9 cellular contexts compared by ENCODE assay signal in the genomic region with DNA sequence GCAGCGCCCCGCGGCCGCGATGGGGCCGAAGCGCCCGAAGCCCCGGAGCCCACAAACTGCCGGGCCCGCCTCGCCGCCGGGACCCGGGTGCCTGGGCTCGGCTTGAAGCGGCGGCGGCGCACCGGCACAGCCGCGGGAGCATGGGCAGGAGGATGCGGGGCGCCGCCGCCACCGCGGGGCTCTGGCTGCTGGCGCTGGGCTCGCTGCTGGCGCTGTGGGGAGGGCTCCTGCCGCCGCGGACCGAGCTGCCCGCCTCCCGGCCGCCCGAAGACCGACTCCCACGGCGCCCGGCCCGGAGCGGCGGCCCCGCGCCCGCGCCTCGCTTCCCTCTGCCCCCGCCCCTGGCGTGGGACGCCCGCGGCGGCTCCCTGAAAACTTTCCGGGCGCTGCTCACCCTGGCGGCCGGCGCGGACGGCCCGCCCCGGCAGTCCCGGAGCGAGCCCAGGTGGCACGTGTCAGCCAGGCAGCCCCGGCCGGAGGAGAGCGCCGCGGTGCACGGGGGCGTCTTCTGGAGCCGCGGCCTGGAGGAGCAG. TPM values are rescaled to one million over a fixed set of nuclear protein-coding genes. Genes with fewer than 3 reads are reported as not detected.
DNase-seq lines count a peak whose midpoint lies in the region; ATAC-seq lines count a peak whose summit lies in the region.
"Had no signal": no experiment of that assay in that cellular context is flagged by ENCODE, and none has a peak within 500 bp of the region (broad histone marks: within the 10 kb centered on the region; RNA-seq: fewer than 3 reads in every experiment).

No MANE protein-coding gene starts in this region.

- no peaks in the 10 kb centered on the region for H3K36me3 ChIP-seq in iPS DF 6.9 (ENCODE audit: control insufficient read depth, insufficient read depth, low read length)

- no peak overlapping the region for H3K27ac Mint-ChIP-seq in activated naive CD8-positive, alpha-beta T cell treated with anti-CD3 and anti-CD28 coated beads, Interleukin-2, amount 10 ng/mL, durations not matched to agents 7 days and 5 days
- H3K27ac Mint-ChIP-seq: T-helper 1 cell treated with Interleukin-12 subunit alpha and Interleukin-12 subunit beta and Interleukin-4 antibody, amounts not matched to agents 30 μg/mL and 1 μg/mL, for 36 hours had no signal

- no peaks in the 10 kb centered on the region for H3K9me3 ChIP-seq in iPS DF 6.9 (ENCODE audit: control insufficient read depth, insufficient read depth, low read length)

- POLR2A ChIA-PET in activated naive CD8-positive, alpha-beta T cell treated with anti-CD3 and anti-CD28 coated beads, Interleukin-2, amount 10 ng/mL, durations not matched to agents 7 days and 5 days (lab: Charles Lee), result no interaction called here

- no peak overlapping the region for H3K27ac ChIP-seq in iPS DF 6.9 (ENCODE audit: low read length)

- peaks cover 52% of the 10 kb centered on the region for H3K27me3 Mint-ChIP-seq in activated naive CD8-positive, alpha-beta T cell treated with anti-CD3 and anti-CD28 coated beads, Interleukin-2, amount 10 ng/mL, durations not matched to agents 7 days and 5 days

- H3K36me3 Mint-ChIP-seq in activated naive CD8-positive, alpha-beta T cell treated with anti-CD3 and anti-CD28 coated beads, Interleukin-2, amount 10 ng/mL, durations not matched to agents 7 days and 5 days, result no peaks in the 10 kb centered on the region

- no peak overlapping the region for H3K4me3 Mint-ChIP-seq in activated naive CD8-positive, alpha-beta T cell treated with anti-CD3 and anti-CD28 coated beads, Interleukin-2, amount 10 ng/mL, durations not matched to agents 7 days and 5 days

- H3K4me3 ChIP-seq in iPS DF 6.9 (ENCODE audit: low read length), result peak overlapping the region; percentile 51; the same call in 1 of the 2 replicates

- ATAC-seq in GM19372 (IDR thresholded peaks at IDR 0.05; ENCODE audit: low read depth, unreplicated experiment), result peak; percentile 38
- peak; percentile 35 for ATAC-seq in HG03442 (IDR thresholded peaks at IDR 0.05; ENCODE audit: unreplicated experiment)
- peak; percentile 37 for ATAC-seq in activated naive CD8-positive, alpha-beta T cell treated with anti-CD3 and anti-CD28 coated beads, Interleukin-2, amount 10 ng/mL, durations not matched to agents 7 days and 5 days (ENCODE audit: low read depth)

- no CpG with 5 or more reads among the region's 79 CpGs for WGBS in iPS DF 6.9 (ENCODE audit: insufficient coverage, insufficient read length)

- peak; percentile 73 for DNase-seq in D341Med (ENCODE audit: low spot score)
- peak; percentile 55 for DNase-seq in activated naive CD8-positive, alpha-beta T cell treated with anti-CD3 and anti-CD28 coated beads, Interleukin-2, amount 10 ng/mL, durations not matched to agents 7 days and 5 days
- DNase-seq in iPS DF 6.9 (ENCODE audit: low read depth, low spot score), result no peak
- peak; percentile 39 for DNase-seq in stimulated activated CD8-positive, alpha-beta memory T cell treated with anti-CD3 and anti-CD28 coated beads, Interleukin-4, amount 100 ng/mL, for 48 hours
- DNase-seq in T1000 (lab: John Stamatoyannopoulos, UW), result no peak
- no peak for DNase-seq in activated naive CD4-positive, alpha-beta T cell treated with anti-CD3 and anti-CD28 coated beads, Interleukin-2, amount 50 U/mL, for 16 hours

- H3K9me3 Mint-ChIP-seq in activated naive CD8-positive, alpha-beta T cell treated with anti-CD3 and anti-CD28 coated beads, Interleukin-2, amount 10 ng/mL, durations not matched to agents 7 days and 5 days, result no peaks in the 10 kb centered on the region
- H3K9me3 Mint-ChIP-seq: T-helper 1 cell treated with Interleukin-12 subunit alpha and Interleukin-12 subunit beta and Interleukin-4 antibody, amounts not matched to agents 30 μg/mL and 1 μg/mL, for 36 hours had no signal

- peaks cover 4% of the 10 kb centered on the region for H3K4me1 Mint-ChIP-seq in activated naive CD8-positive, alpha-beta T cell treated with anti-CD3 and anti-CD28 coated beads, Interleukin-2, amount 10 ng/mL, durations not matched to agents 7 days and 5 days

- peaks cover 4% of the 10 kb centered on the region; the same call in 1 of the 2 replicates for H3K4me1 ChIP-seq in iPS DF 6.9 (ENCODE audit: control insufficient read depth, insufficient read depth, low read length)

- H3K27me3 ChIP-seq in iPS DF 6.9 (ENCODE audit: control insufficient read depth, insufficient read depth, low read length), result peaks cover 1% of the 10 kb centered on the region; the same call in 1 of the 2 replicates

RNA-seq across cellular contexts. Expression of a gene that starts 0.3 kb away (rescaled TPM):
- total RNA-seq in activated naive CD8-positive, alpha-beta T cell treated with anti-CD3 and anti-CD28 coated beads, Interleukin-2, amount 10 ng/mL, durations not matched to agents 7 days and 5 days, result under 1 TPM in 1 of 2 experiments, not detected in 1; 0.17 TPM

RNA-seq across cellular contexts. Expression of a gene that starts 44.0 kb away (rescaled TPM):
- total RNA-seq in activated naive CD8-positive, alpha-beta T cell treated with anti-CD3 and anti-CD28 coated beads, Interleukin-2, amount 10 ng/mL, durations not matched to agents 7 days and 5 days, result 10 to 100 TPM; 51.4 to 52.4 TPM

Comparison
In these comparisons a context has a peak if more than half of its experiments do, and no peak if none do; other contexts are left out.
1. DNase-seq: peak in D341Med (single experiment), activated naive CD8-positive, alpha-beta T cell treated with anti-CD3 and anti-CD28 coated beads, Interleukin-2, amount 10 ng/mL, durations not matched to agents 7 days and 5 days (single experiment) and stimulated activated CD8-positive, alpha-beta memory T cell treated with anti-CD3 and anti-CD28 coated beads, Interleukin-4, amount 100 ng/mL, for 48 hours (single experiment); none in iPS DF 6.9 (single experiment), T1000 (single experiment) and activated naive CD4-positive, alpha-beta T cell treated with anti-CD3 and anti-CD28 coated beads, Interleukin-2, amount 50 U/mL, for 16 hours (single experiment).
2. Peak in every context shown above with its lines, with median percentiles within 50 percentile points of each other: ATAC-seq.